8 cellular contexts compared by ENCODE assay signal in genomic region chr15:96354731-96355560, GRCh38. TPM values are rescaled to one million over a fixed set of nuclear protein-coding genes. Genes with fewer than 3 reads are reported as not detected.
DNase-seq lines count a peak whose midpoint lies in the region; ATAC-seq lines count a peak whose summit lies in the region.

No MANE protein-coding gene starts in this region.

- peak overlapping the region; percentile 40 for H3K9ac ChIP-seq in rectal smooth muscle tissue (ENCODE audit: low read length)

- peaks cover 0 to 3% of the 10 kb centered on the region in 2 donors for H3K9me3 Mint-ChIP-seq in activated naive CD4-positive, alpha-beta T cell treated with anti-CD3 and anti-CD28 coated beads, Interleukin-2, amount 50 U/mL, for 72 hours

- H3K4me1 ChIP-seq in rectal smooth muscle tissue (ENCODE audit: control insufficient read depth, insufficient read depth, low read length) = peaks cover 4% of the 10 kb centered on the region

- H3K36me3 ChIP-seq in rectal smooth muscle tissue (ENCODE audit: control insufficient read depth, insufficient read depth, low read length) = no peaks in the 10 kb centered on the region

- H3K27ac Mint-ChIP-seq in activated naive CD4-positive, alpha-beta T cell treated with anti-CD3 and anti-CD28 coated beads, Interleukin-2, amount 50 U/mL, for 72 hours = no peak overlapping the region

- peak; percentile 44 for DNase-seq in GM04504 (ENCODE audit: low read depth)
- peak; percentile 78 for DNase-seq in RPMI7951 (ENCODE audit: low read depth)
- DNase-seq in fibroblast of the conjunctiva (ENCODE audit: low read depth) = peak; percentile 86
- no peak for DNase-seq in activated naive CD4-positive, alpha-beta T cell treated with anti-CD3 and anti-CD28 coated beads, Interleukin-2, amount 50 U/mL, for 72 hours (ENCODE audit: low spot score in 2 of 2)
- DNase-seq in central memory CD4-positive, alpha-beta T cell = no peak

- H3K4me3 ChIP-seq in rectal smooth muscle tissue (ENCODE audit: low read length) = peak overlapping the region; percentile 70

- no peak for ATAC-seq in activated naive CD4-positive, alpha-beta T cell treated with anti-CD3 and anti-CD28 coated beads, Interleukin-2, amount 50 U/mL, for 72 hours
- no peak for ATAC-seq in HG02763 (IDR thresholded peaks at IDR 0.05; ENCODE audit: unreplicated experiment)
- ATAC-seq in HG03095 (IDR thresholded peaks at IDR 0.05; ENCODE audit: unreplicated experiment) = no peak

- H3K27ac ChIP-seq in rectal smooth muscle tissue (ENCODE audit: low read depth, low read length) = peak overlapping the region; percentile 81

- H3K36me3 Mint-ChIP-seq in activated naive CD4-positive, alpha-beta T cell treated with anti-CD3 and anti-CD28 coated beads, Interleukin-2, amount 50 U/mL, for 72 hours = peaks cover 7 to 29% of the 10 kb centered on the region in 2 donors

- H3K27me3 ChIP-seq in rectal smooth muscle tissue (ENCODE audit: control insufficient read depth, insufficient read depth, low read length) = peaks cover 4% of the 10 kb centered on the region

RNA-seq across cellular contexts. Expression of gene NR2F2, which starts 24.4 kb away (rescaled TPM):
- 13.2 and 18.7 TPM in 2 replicates for total RNA-seq in RPMI7951 (2014; rRNA removed; shearing (Covaris generic))
- total RNA-seq in activated naive CD4-positive, alpha-beta T cell treated with anti-CD3 and anti-CD28 coated beads, Interleukin-2, amount 50 U/mL, for 72 hours = not detected

Comparison
In these comparisons a context has a peak if more than half of its experiments do, and no peak if none do; other contexts are left out.
1. DNase-seq: peak in GM04504 (single experiment), RPMI7951 (single experiment) and fibroblast of the conjunctiva (single experiment); none in activated naive CD4-positive, alpha-beta T cell treated with anti-CD3 and anti-CD28 coated beads, Interleukin-2, amount 50 U/mL, for 72 hours (0 of 2) and central memory CD4-positive, alpha-beta T cell (single experiment).
2. RNA of gene NR2F2, which starts 24.4 kb away (total RNA-seq): 13.2 to 18.7 TPM in RPMI7951; not detected in activated naive CD4-positive, alpha-beta T cell treated with anti-CD3 and anti-CD28 coated beads, Interleukin-2, amount 50 U/mL, for 72 hours; every median in the first group is over 10 times any median in the second.